ENCODE assay signal across 20 cellular contexts in the genomic region with DNA sequence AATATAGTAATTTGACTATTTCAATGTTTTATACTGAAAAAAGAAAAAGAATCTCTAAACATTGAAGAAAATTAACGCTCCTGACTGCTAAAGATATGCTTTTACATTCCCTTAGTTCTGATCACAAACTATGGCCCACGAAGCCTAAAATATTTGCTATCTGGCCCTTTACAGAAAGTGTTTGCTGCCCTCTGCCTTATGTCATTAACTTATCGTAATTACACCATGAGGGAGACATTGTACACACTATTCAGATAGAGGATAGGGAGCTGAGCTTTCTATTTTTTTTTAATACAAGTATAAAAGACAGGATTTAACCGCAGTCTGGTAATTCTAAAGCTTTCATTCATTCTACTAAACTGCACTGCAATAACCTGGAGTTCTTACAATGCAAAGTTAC.
DNase-seq lines count a peak whose midpoint lies in the region; ATAC-seq, FAIRE-seq and TF ChIP-seq lines count a peak whose summit lies in the region.
"Had no signal": no experiment of that assay in that cellular context is flagged by ENCODE, and none has a peak within 500 bp of the region (broad histone marks: within the 10 kb centered on the region; RNA-seq: fewer than 3 reads in every experiment).

No MANE protein-coding gene starts in this region.

- H3K36me3 ChIP-seq in liver (ENCODE audit: control insufficient read depth in 4 of 4, insufficient read depth in 3 of 4, low read depth in 1 of 4, low read length in 3 of 4) (no peaks in the 10 kb centered on the region), HepG2 (replicated peaks in 1 of 2; ENCODE audit: control insufficient read depth in 1 of 2, insufficient read depth in 2 of 2, low read length in 2 of 2) (no peaks in the 10 kb centered on the region), OCI-LY3 (replicated peaks; ENCODE audit: low read depth, low read length) (peaks cover 30% of the 10 kb centered on the region), hepatocyte (replicated peaks; ENCODE audit: insufficient read depth, low read depth) (no peaks in the 10 kb centered on the region)
- H3K36me3 ChIP-seq: BE2C had no signal

- BruUV-seq in HepG2 (replicated peaks; lab: Mats Ljungman, UMichigan) = no TSS peak

- no peak for ATAC-seq in HepG2
- ATAC-seq: A549, HCT116 had no signal

- H3K9me3 ChIP-seq in liver (ENCODE audit: control insufficient read depth in 4 of 4, low read length in 3 of 4) (no peaks in the 10 kb centered on the region), HepG2 (ENCODE audit: low read length) (peaks cover 77% of the 10 kb centered on the region), OCI-LY3 (ENCODE audit: insufficient read depth, low read length) (peaks cover 24% of the 10 kb centered on the region), hepatocyte (ENCODE audit: low read depth) (no peaks in the 10 kb centered on the region)
- H3K9me3 ChIP-seq: A549, BE2C had no signal

- no peak for DNase-seq in HepG2 (ENCODE audit: low spot score)
- no peak for DNase-seq in hepatocyte (ENCODE audit: low spot score)
- no peak for DNase-seq in KBM-7
- no peak for DNase-seq in NCI-H2029 (lab: John Stamatoyannopoulos, UW)
- no peak for DNase-seq in NCI-H146 (lab: John Stamatoyannopoulos, UW)
- DNase-seq: BE2C; CD4-positive, alpha-beta memory T cell; COR-L47; DMS153; GF-D8; GM23248 had no signal

- peak; percentile 78 to 82 for TF ChIP-seq RAD21 in liver (IDR thresholded peaks at IDR 0.05)
- no peak for TF ChIP-seq RAD21 in HepG2 (CRISPR knock-in tag; IDR thresholded peaks at IDR 0.05)

- H2AFZ ChIP-seq in HepG2 (ENCODE audit: low read length) (no peak overlapping the region), OCI-LY3 (ENCODE audit: low read depth, low read length) (no peak overlapping the region), hepatocyte (no peak overlapping the region)
- H2AFZ ChIP-seq: GM23248 had no signal

- CTCF ChIA-PET in HepG2 (lab: Yijun Ruan, JAX; ENCODE audit: low intra/inter-chr PET ratio, low total read pairs) = no interaction called here

- no peak for TF ChIP-seq POLR2A in HepG2 (IDR thresholded peaks at IDR 0.05; ENCODE audit: insufficient read depth in 1 of 2, low read depth in 2 of 2, low read length in 2 of 2)

- H3K9ac ChIP-seq in liver (ENCODE audit: low read depth in 1 of 2, low read length in 2 of 2) (no peak overlapping the region), HepG2 (ENCODE audit: insufficient read depth, low read depth, low read length) (no peak overlapping the region), OCI-LY3 (ENCODE audit: low read length) (0 out of 2 replicates have a peak overlapping the region, but pooled peaks have one; percentile 2)
- H3K9ac ChIP-seq: GM23248 had no signal

- H3K27me3 ChIP-seq in liver (ENCODE audit: control insufficient read depth in 4 of 4, insufficient read depth in 4 of 4, low read length in 3 of 4) (no peaks in the 10 kb centered on the region), HepG2 (ENCODE audit: control insufficient read depth in 1 of 2, insufficient read depth in 2 of 2, low read length in 2 of 2) (no peaks in the 10 kb centered on the region), OCI-LY3 (ENCODE audit: low read depth, low read length) (no peaks in the 10 kb centered on the region), hepatocyte (no peaks in the 10 kb centered on the region)
- H3K27me3 ChIP-seq: BE2C had no signal

- H3K4me3 ChIP-seq in liver (ENCODE audit: low read depth in 1 of 3, low read length in 3 of 3) (no peak overlapping the region), HepG2 (replicated peaks in 1 of 3; ENCODE audit: insufficient read depth in 1 of 3, low read depth in 2 of 3, low read length in 3 of 3) (no peak overlapping the region), OCI-LY3 (ENCODE audit: low read length) (no peak overlapping the region), hepatocyte (no peak overlapping the region)
- H3K4me3 ChIP-seq: A549, GM23248 had no signal

- TF ChIP-seq CTCF in liver (IDR thresholded peaks at IDR 0.05; ENCODE audit: low read depth, low read length, missing input control) = peak; percentile 31
- TF ChIP-seq CTCF in HepG2 (CRISPR knock-in tag; IDR thresholded peaks at IDR 0.05) = no peak
- peak; percentile 85 for TF ChIP-seq CTCF in OCI-LY3 (IDR thresholded peaks at IDR 0.05; ENCODE audit: low read depth, low read length)
- peak; percentile 6 for TF ChIP-seq CTCF in hepatocyte (IDR thresholded peaks at IDR 0.05; ENCODE audit: poor library complexity)

- no peaks in the 10 kb centered on the region for H3K9me2 ChIP-seq in hepatocyte (replicated peaks; ENCODE audit: insufficient read depth)

- H3K4me1 ChIP-seq in liver (ENCODE audit: control insufficient read depth in 4 of 4, insufficient read depth in 4 of 4, low read length in 3 of 4) (no peaks in the 10 kb centered on the region), HepG2 (ENCODE audit: insufficient read depth, low read length) (no peaks in the 10 kb centered on the region), OCI-LY3 (ENCODE audit: low read length) (peaks cover 61% of the 10 kb centered on the region), hepatocyte (ENCODE audit: insufficient read depth) (no peaks in the 10 kb centered on the region)
- H3K4me1 ChIP-seq: A549, BE2C had no signal

- intact Hi-C loops in HepG2 (cut with micrococcal nuclease; ENCODE audit: unreplicated experiment) = no loop called here

- H3K27ac ChIP-seq in liver (ENCODE audit: low read depth in 1 of 2, low read length in 2 of 2) = no peak overlapping the region
- no peak overlapping the region for H3K27ac ChIP-seq in HepG2 (ENCODE audit: extremely low read length, insufficient read depth, low read length)
- H3K27ac ChIP-seq in OCI-LY3 (ENCODE audit: low read length) = no peak overlapping the region
- no peak overlapping the region for H3K27ac ChIP-seq in hepatocyte
- H3K27ac ChIP-seq: A549, C4-2B, GM23248 had no signal

- FAIRE-seq in HepG2 (lab: Jason Lieb, UNC) = no peak
- FAIRE-seq: A549, D721Med, GM18507, H54, HTR-8/SVneo had no signal

- H3K79me2 ChIP-seq in HepG2 (ENCODE audit: insufficient read depth, low read length) = no peaks in the 10 kb centered on the region
- H3K79me2 ChIP-seq in OCI-LY3 (ENCODE audit: low read length) = no peaks in the 10 kb centered on the region
- H3K79me2 ChIP-seq in hepatocyte = no peaks in the 10 kb centered on the region

- H4K20me1 ChIP-seq in HepG2 (ENCODE audit: insufficient read depth, low read length) (no peaks in the 10 kb centered on the region), OCI-LY3 (ENCODE audit: insufficient read depth, low read length) (no peaks in the 10 kb centered on the region), hepatocyte (ENCODE audit: insufficient read depth, poor library complexity, severe bottlenecking) (no peaks in the 10 kb centered on the region)

- 51% methylated on average over 4 of the region's 4 CpGs for WGBS in liver
- 0% methylated on average over 4 of the region's 4 CpGs for WGBS in HepG2 (ENCODE audit: low lambda C conversion rate)
- 82% methylated on average over 4 of the region's 4 CpGs for WGBS in hepatocyte (ENCODE audit: low lambda C conversion rate, missing lambda C conversion rate)

- POLR2A ChIA-PET in HepG2 (lab: Yijun Ruan, JAX) = no interaction called here

- TF ChIP-seq EP300 in HepG2 (IDR thresholded peaks at IDR 0.05; ENCODE audit: low read depth in 2 of 2, low read length in 2 of 2) = no peak
- no peak for TF ChIP-seq EP300 in HepG2 (CRISPR knock-in tag; IDR thresholded peaks at IDR 0.05; ENCODE audit: borderline replicate concordance)

- H3K4me2 ChIP-seq in HepG2 (ENCODE audit: low read depth, low read length) (no peak overlapping the region), OCI-LY3 (ENCODE audit: low read length) (no peak overlapping the region), hepatocyte (no peak overlapping the region)
- H3K4me2 ChIP-seq: A549 had no signal

- in situ Hi-C loops in HepG2 (cut with HindIII; ENCODE audit: extremely low pct_ligation_motif_present, low pct_unique_long_range_greater_than_20kb) = no loop called here
- in situ Hi-C loops in KBM-7 (cut with MboI; ENCODE audit: low pct_unique_long_range_greater_than_20kb, low sequenced_read_pairs) = no loop called here

TF ChIP-seq in liver, 16 proteins besides CTCF, POLR2A, EP300 and RAD21:
- TF ChIP-seq FOXA1 (IDR thresholded peaks at IDR 0.05) (no peak), TAF1 (conservative IDR thresholded peaks at IDR 0.05) (no peak), JUND (IDR thresholded peaks at IDR 0.05) (no peak)
- TF ChIP-seq, protein P1, sequence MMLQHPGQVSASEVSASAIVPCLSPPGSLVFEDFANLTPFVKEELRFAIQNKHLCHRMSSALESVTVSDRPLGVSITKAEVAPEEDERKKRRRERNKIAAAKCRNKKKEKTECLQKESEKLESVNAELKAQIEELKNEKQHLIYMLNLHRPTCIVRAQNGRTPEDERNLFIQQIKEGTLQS (IDR thresholded peaks at IDR 0.05) = no peak

TF ChIP-seq in HepG2, 621 proteins besides CTCF, POLR2A, EP300 and RAD21:
- TF ChIP-seq ZNF383 (CRISPR knock-in tag; IDR thresholded peaks at IDR 0.05; ENCODE audit: borderline replicate concordance) (no peak), SP5 (CRISPR knock-in tag; IDR thresholded peaks at IDR 0.05; ENCODE audit: borderline replicate concordance, low read depth) (no peak), ZNF501 (CRISPR knock-in tag; IDR thresholded peaks at IDR 0.05) (no peak), PAF1 (CRISPR knock-in tag; IDR thresholded peaks at IDR 0.05) (no peak), ZNF546 (CRISPR knock-in tag; conservative IDR thresholded peaks at IDR 0.05) (no peak)
- TF ChIP-seq, protein P2, sequence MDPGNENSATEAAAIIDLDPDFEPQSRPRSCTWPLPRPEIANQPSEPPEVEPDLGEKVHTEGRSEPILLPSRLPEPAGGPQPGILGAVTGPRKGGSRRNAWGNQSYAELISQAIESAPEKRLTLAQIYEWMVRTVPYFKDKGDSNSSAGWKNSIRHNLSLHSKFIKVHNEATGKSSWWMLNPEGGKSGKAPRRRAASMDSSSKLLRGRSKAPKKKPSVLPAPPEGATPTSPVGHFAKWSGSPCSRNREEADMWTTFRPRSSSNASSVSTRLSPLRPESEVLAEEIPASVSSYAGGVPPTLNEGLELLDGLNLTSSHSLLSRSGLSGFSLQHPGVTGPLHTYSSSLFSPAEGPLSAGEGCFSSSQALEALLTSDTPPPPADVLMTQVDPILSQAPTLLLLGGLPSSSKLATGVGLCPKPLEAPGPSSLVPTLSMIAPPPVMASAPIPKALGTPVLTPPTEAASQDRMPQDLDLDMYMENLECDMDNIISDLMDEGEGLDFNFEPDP (CRISPR knock-in tag; conservative IDR thresholded peaks at IDR 0.05) = no peak
TF ChIP-seq in HepG2: peak in this region for 0.
